In genomic region chr21:25555492-25555891, GRCh38 we compare ENCODE assay signal across 18 cellular contexts. TPM values are rescaled to one million over a fixed set of nuclear protein-coding genes. Genes with fewer than 3 reads are reported as not detected.
A peak's percentile ranks its signal among the peaks of the same experiment; 100 is the strongest.
DNase-seq lines count a peak whose midpoint lies in the region; ATAC-seq, FAIRE-seq and TF ChIP-seq lines count a peak whose summit lies in the region.
"Had no signal": no experiment of that assay in that cellular context is flagged by ENCODE, and none has a peak within 500 bp of the region (broad histone marks: within the 10 kb centered on the region; RNA-seq: fewer than 3 reads in every experiment).

No MANE protein-coding gene starts in this region.

- CTCF ChIA-PET in activated naive CD4-positive, alpha-beta T cell treated with anti-CD3 and anti-CD28 coated beads for 36 hours (lab: Charles Lee), result interaction anchor here (0.7 kb wide), 1 partner anchor 92 kb away, joined by 3 read pairs; no protein-coding TSS in a partner anchor

- peaks cover 3% of the 10 kb centered on the region for H3K36me3 Mint-ChIP-seq in activated CD4-positive, alpha-beta T cell treated with anti-CD3 and anti-CD28 coated beads, Interleukin-2, amount 10 ng/mL, durations not matched to agents 24 days and 14 days (ENCODE audit: low read depth)
- H3K36me3 Mint-ChIP-seq in activated naive CD4-positive, alpha-beta T cell treated with anti-CD3 and anti-CD28 coated beads for 36 hours (ENCODE audit: low read depth), result no peaks in the 10 kb centered on the region
- peaks cover 2% of the 10 kb centered on the region for H3K36me3 Mint-ChIP-seq in activated naive CD8-positive, alpha-beta T cell

- H3K4me3 Mint-ChIP-seq in activated CD4-positive, alpha-beta T cell treated with anti-CD3 and anti-CD28 coated beads, Interleukin-2, amount 10 ng/mL, durations not matched to agents 24 days and 14 days, result no peak overlapping the region
- peak overlapping the region; percentile 7 for H3K4me3 Mint-ChIP-seq in activated naive CD4-positive, alpha-beta T cell treated with anti-CD3 and anti-CD28 coated beads for 36 hours
- H3K4me3 Mint-ChIP-seq in activated naive CD8-positive, alpha-beta T cell, result peak overlapping the region; percentile 46
- H3K4me3 Mint-ChIP-seq: IgD-negative memory B cell had no signal

- peak overlapping the region; percentile 49 for H3K27ac Mint-ChIP-seq in activated CD4-positive, alpha-beta T cell treated with anti-CD3 and anti-CD28 coated beads, Interleukin-2, amount 10 ng/mL, durations not matched to agents 24 days and 14 days
- H3K27ac Mint-ChIP-seq in activated naive CD4-positive, alpha-beta T cell treated with anti-CD3 and anti-CD28 coated beads for 36 hours, result peak overlapping the region; percentile 70
- H3K27ac Mint-ChIP-seq in activated naive CD8-positive, alpha-beta T cell, result peak overlapping the region; percentile 93
- H3K27ac Mint-ChIP-seq: IgD-negative memory B cell had no signal

- peaks cover 44% of the 10 kb centered on the region for H3K4me1 Mint-ChIP-seq in activated CD4-positive, alpha-beta T cell treated with anti-CD3 and anti-CD28 coated beads, Interleukin-2, amount 10 ng/mL, durations not matched to agents 24 days and 14 days
- H3K4me1 Mint-ChIP-seq in activated naive CD4-positive, alpha-beta T cell treated with anti-CD3 and anti-CD28 coated beads for 36 hours (ENCODE audit: low read depth), result peaks cover 57% of the 10 kb centered on the region
- peaks cover 49% of the 10 kb centered on the region for H3K4me1 Mint-ChIP-seq in activated naive CD8-positive, alpha-beta T cell (ENCODE audit: low read depth)

- no peaks in the 10 kb centered on the region for H3K27me3 Mint-ChIP-seq in activated CD4-positive, alpha-beta T cell treated with anti-CD3 and anti-CD28 coated beads, Interleukin-2, amount 10 ng/mL, durations not matched to agents 24 days and 14 days
- no peaks in the 10 kb centered on the region for H3K27me3 Mint-ChIP-seq in activated naive CD4-positive, alpha-beta T cell treated with anti-CD3 and anti-CD28 coated beads for 36 hours (ENCODE audit: low read depth)
- H3K27me3 Mint-ChIP-seq in activated naive CD8-positive, alpha-beta T cell, result no peaks in the 10 kb centered on the region
- H3K27me3 Mint-ChIP-seq: IgD-negative memory B cell had no signal

- peaks cover 14% of the 10 kb centered on the region for H3K9me3 Mint-ChIP-seq in activated CD4-positive, alpha-beta T cell treated with anti-CD3 and anti-CD28 coated beads, Interleukin-2, amount 10 ng/mL, durations not matched to agents 24 days and 14 days
- H3K9me3 Mint-ChIP-seq in activated naive CD4-positive, alpha-beta T cell treated with anti-CD3 and anti-CD28 coated beads for 36 hours, result no peaks in the 10 kb centered on the region
- no peaks in the 10 kb centered on the region for H3K9me3 Mint-ChIP-seq in activated naive CD8-positive, alpha-beta T cell (ENCODE audit: low read depth)
- H3K9me3 Mint-ChIP-seq: IgD-negative memory B cell had no signal

- no peak for FAIRE-seq in D721Med (lab: Jason Lieb, UNC)
- FAIRE-seq: H54, RCC 7860 had no signal

- intact Hi-C loops in activated CD4-positive, alpha-beta T cell treated with anti-CD3 and anti-CD28 coated beads, Interleukin-2, amount 10 ng/mL, durations not matched to agents 24 days and 14 days (cut with micrococcal nuclease), result no loop called here
- intact Hi-C loops in activated naive CD4-positive, alpha-beta T cell treated with anti-CD3 and anti-CD28 coated beads for 36 hours (cut with micrococcal nuclease), result loop anchor here (1.0 to 2.0 kb wide), 2 partner anchors 19 to 53 kb away; no protein-coding TSS in a partner anchor

- ATAC-seq in stimulated activated naive CD8-positive, alpha-beta T cell treated with anti-CD3 and anti-CD28 coated beads, Interleukin-15, Interleukin-2, amounts not matched to agents 100 U/mL and 50 U/mL, for 24 hours, result peak; percentile 58

- TF ChIP-seq CTCF in D721Med (IDR thresholded peaks at IDR 0.05; ENCODE audit: insufficient read depth, missing control alignments), result no peak

- no peak for DNase-seq in activated CD4-positive, alpha-beta T cell treated with anti-CD3 and anti-CD28 coated beads, Interleukin-2, amount 10 ng/mL, durations not matched to agents 24 days and 14 days
- DNase-seq in activated CD4-positive, alpha-beta T cell treated with anti-CD3 and anti-CD28 coated beads, Interleukin-2, amount 50 U/mL, for 1 hour, result no peak
- no peak for DNase-seq in activated naive CD4-positive, alpha-beta T cell treated with anti-CD3 and anti-CD28 coated beads for 36 hours
- DNase-seq in activated naive CD4-positive, alpha-beta T cell treated with anti-CD3 and anti-CD28 coated beads, Interleukin-2, amount 50 U/mL, for 16 hours, result no peak
- DNase-seq in stimulated activated naive CD8-positive, alpha-beta T cell treated with anti-CD3 and anti-CD28 coated beads, Interleukin-15, Interleukin-2, amounts not matched to agents 100 U/mL and 50 U/mL, for 24 hours, result no peak
- DNase-seq in SK-N-DZ (ENCODE audit: low spot score), result no peak
- no peak for DNase-seq in D721Med (ENCODE audit: insufficient read length, low spot score)
- DNase-seq: Calu3, DMS153, MM.1S, NCI-H2029, NCI-H446, NCI-H524 treated with DMSO at 0.1 percent for 48 hours, NCI-H774 had no signal

RNA-seq across cellular contexts. Expression of gene MRPL39, which starts 51.8 kb away (rescaled TPM):
- 63.2 and 66.0 TPM in 2 replicates for total RNA-seq in activated CD4-positive, alpha-beta T cell treated with anti-CD3 and anti-CD28 coated beads, Interleukin-2, amount 10 ng/mL, durations not matched to agents 24 days and 14 days
- 10 to 100 TPM; 71.4 to 75.8 TPM for total RNA-seq in activated naive CD4-positive, alpha-beta T cell treated with anti-CD3 and anti-CD28 coated beads for 36 hours
- 53.1 and 67.9 TPM in 2 replicates for polyA plus RNA-seq in SK-N-DZ (2014; cell fraction: cytosol; rRNA removed)
- polyA plus RNA-seq in SK-N-DZ (2014; cell fraction: nucleus; rRNA removed), result 21.6 and 37.5 TPM in 2 replicates
